ENCODE assay signal across 23 cellular contexts in genomic region chr2:101815154-101815553, GRCh38.
DNase-seq lines count a peak whose midpoint lies in the region; ATAC-seq, FAIRE-seq and TF ChIP-seq lines count a peak whose summit lies in the region.
"Had no signal": no experiment of that assay in that cellular context is flagged by ENCODE, and none has a peak within 500 bp of the region (broad histone marks: within the 10 kb centered on the region; RNA-seq: fewer than 3 reads in every experiment).

No MANE protein-coding gene starts in this region.

- CTCF ChIA-PET in CD4-positive, alpha-beta T cell (lab: Charles Lee): interaction anchor here (1.6 to 2.9 kb wide), 2 partner anchors 8 to 15 kb away, joined by 5 to 9 read pairs; no protein-coding TSS in a partner anchor

- peak; percentile 11 for DNase-seq in NCI-H1105 treated with DMSO at 0.1 percent for 48 hours (lab: John Stamatoyannopoulos, UW)
- DNase-seq in NCI-H1105 (lab: John Stamatoyannopoulos, UW): no peak
- no peak for DNase-seq in CD4-positive, alpha-beta T cell
- DNase-seq in NCI-H69 (lab: John Stamatoyannopoulos, UW): peak; percentile 60
- DNase-seq in glutamatergic neuron: no peak
- no peak for DNase-seq in HTR-8/SVneo (ENCODE audit: insufficient read length, low spot score)
- DNase-seq in NCI-H1092 (lab: John Stamatoyannopoulos, UW): no peak
- DNase-seq: CD8-positive, alpha-beta memory T cell; DMS153; GM23248; H7; MM.1S; NCI-H1436; NCI-H446; NCI-H748 treated with DMSO at 0.1 percent for 48 hours; NK-92 treated with Interleukin-12 subunit alpha and Interleukin-12 subunit beta, amount 100 ng/mL, for 24 hours; PC-3 had no signal

- ATAC-seq in CD4-positive, alpha-beta T cell (ENCODE audit: poor library complexity): no peak
- no peak for ATAC-seq in GM21447 (IDR thresholded peaks at IDR 0.05; ENCODE audit: unreplicated experiment)
- ATAC-seq: PC-3 had no signal

- no peaks in the 10 kb centered on the region for H3K9me3 Mint-ChIP-seq in CD4-positive, alpha-beta T cell
- H3K9me3 Mint-ChIP-seq in glutamatergic neuron (ENCODE audit: unreplicated experiment): peaks cover 22% of the 10 kb centered on the region
- H3K9me3 Mint-ChIP-seq: CD8-positive, alpha-beta memory T cell; IgD-negative memory B cell had no signal

- H3K9me3 ChIP-seq in CD4-positive, alpha-beta T cell (ENCODE audit: control insufficient read depth, low read length): no peaks in the 10 kb centered on the region

- H3K4me1 Mint-ChIP-seq in CD4-positive, alpha-beta T cell (ENCODE audit: low read depth): peaks cover 88% of the 10 kb centered on the region
- peaks cover 81% of the 10 kb centered on the region for H3K4me1 Mint-ChIP-seq in glutamatergic neuron (ENCODE audit: low read depth, unreplicated experiment)

- intact Hi-C loops in CD4-positive, alpha-beta T cell (cut with DNase I, micrococcal nuclease): loop anchor here in 1 of 2 experiments (5.0 kb wide), 1 partner anchor 38 kb away; no protein-coding TSS in a partner anchor

- H3K27me3 ChIP-seq in CD4-positive, alpha-beta T cell (ENCODE audit: control insufficient read depth, insufficient read depth, low read length): no peaks in the 10 kb centered on the region

- no peak for FAIRE-seq in HTR-8/SVneo (lab: Jason Lieb, UNC)
- FAIRE-seq: GM19239 had no signal

- no peak for TF ChIP-seq CTCF in CD4-positive, alpha-beta T cell (IDR thresholded peaks at IDR 0.05)
- TF ChIP-seq CTCF in glutamatergic neuron (IDR thresholded peaks at IDR 0.05; ENCODE audit: partially characterized antibody, unreplicated experiment): no peak

- no peak overlapping the region for H3K27ac ChIP-seq in CD4-positive, alpha-beta T cell (ENCODE audit: low read depth, low read length)
- H3K27ac ChIP-seq: 22Rv1, GM23248, KMS-11 had no signal

- peak overlapping the region; percentile 55 for H3K27ac Mint-ChIP-seq in CD4-positive, alpha-beta T cell
- H3K27ac Mint-ChIP-seq in glutamatergic neuron (ENCODE audit: unreplicated experiment): peak overlapping the region; percentile 77
- H3K27ac Mint-ChIP-seq: B cell had no signal

- H3K4me3 Mint-ChIP-seq in CD4-positive, alpha-beta T cell: no peak overlapping the region
- H3K4me3 Mint-ChIP-seq in glutamatergic neuron (ENCODE audit: unreplicated experiment): peak overlapping the region; percentile 67
- H3K4me3 Mint-ChIP-seq: B cell; CD8-positive, alpha-beta memory T cell had no signal

- no peaks in the 10 kb centered on the region for H3K27me3 Mint-ChIP-seq in CD4-positive, alpha-beta T cell
- H3K27me3 Mint-ChIP-seq in glutamatergic neuron (ENCODE audit: unreplicated experiment): peaks cover 19% of the 10 kb centered on the region
- H3K27me3 Mint-ChIP-seq: B cell; CD8-positive, alpha-beta memory T cell; IgD-negative memory B cell had no signal

- peaks cover 17% of the 10 kb centered on the region for H3K36me3 Mint-ChIP-seq in CD4-positive, alpha-beta T cell (ENCODE audit: low read depth)
- H3K36me3 Mint-ChIP-seq in glutamatergic neuron (ENCODE audit: unreplicated experiment): no peaks in the 10 kb centered on the region

- POLR2A ChIA-PET in CD4-positive, alpha-beta T cell (lab: Charles Lee): interaction anchor here (0.6 kb wide), 1 partner anchor 457 kb away, joined by 3 read pairs; no protein-coding TSS in a partner anchor

Comparison
In these comparisons a context has a peak if more than half of its experiments do, and no peak if none do; other contexts are left out.
1. DNase-seq: peak in NCI-H1105 treated with DMSO at 0.1 percent for 48 hours (single experiment) and NCI-H69 (single experiment); none in NCI-H1105 (single experiment), CD4-positive, alpha-beta T cell (0 of 10), glutamatergic neuron (single experiment), HTR-8/SVneo (single experiment) and NCI-H1092 (single experiment).